In the genomic region with DNA sequence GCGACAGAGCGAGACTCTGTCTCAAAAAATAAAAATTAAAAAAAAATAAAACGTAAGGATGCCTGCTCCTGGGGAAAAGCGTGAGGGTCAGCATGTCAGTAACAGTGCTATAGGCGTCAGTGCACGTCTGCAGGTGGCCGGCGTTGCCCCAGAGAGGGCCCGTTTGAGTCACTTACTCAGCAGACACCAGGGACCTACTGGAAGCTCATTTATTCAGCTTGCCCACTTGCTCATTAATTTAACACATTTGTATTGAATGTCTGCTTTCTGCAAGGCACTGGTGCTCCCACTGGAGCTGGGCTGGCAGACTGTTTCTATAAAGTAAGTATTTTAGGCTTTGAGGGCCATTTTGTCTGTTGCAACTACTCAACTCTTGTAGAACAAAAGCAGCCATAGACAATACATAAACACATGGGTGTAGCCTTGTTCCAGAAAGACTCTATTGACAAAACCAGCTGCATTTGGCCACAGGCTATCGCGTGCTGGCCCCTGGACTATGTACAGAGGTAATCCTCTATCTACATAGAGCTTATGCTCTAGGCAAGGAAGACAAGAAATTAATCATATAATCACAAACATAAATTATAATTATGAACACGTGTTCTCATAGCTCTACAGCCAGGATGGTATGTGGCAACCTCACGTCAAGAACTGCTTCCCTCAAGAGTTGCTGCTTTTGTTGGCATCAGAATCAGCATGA, we compare ENCODE assay signal across 16 cellular contexts.
DNase-seq lines count a peak whose midpoint lies in the region; ATAC-seq and TF ChIP-seq lines count a peak whose summit lies in the region.
"Had no signal": no experiment of that assay in that cellular context is flagged by ENCODE, and none has a peak within 500 bp of the region (broad histone marks: within the 10 kb centered on the region; RNA-seq: fewer than 3 reads in every experiment).

No MANE protein-coding gene starts in this region.

- no peak overlapping the region for H3K27ac Mint-ChIP-seq in osteocyte (ENCODE audit: unreplicated experiment)
- H3K27ac Mint-ChIP-seq: CD4-positive, alpha-beta memory T cell had no signal

- TF ChIP-seq CTCF in epithelial cell of esophagus (IDR thresholded peaks at IDR 0.05; ENCODE audit: insufficient read depth, low read depth, low read length, missing control alignments) (no peak), osteocyte (IDR thresholded peaks at IDR 0.05) (no peak)

- H3K36me3 ChIP-seq in HAP-1 (replicated peaks): no peaks in the 10 kb centered on the region

- H3K4me3 Mint-ChIP-seq in osteocyte (ENCODE audit: unreplicated experiment): no peak overlapping the region
- H3K4me3 Mint-ChIP-seq: CD4-positive, alpha-beta memory T cell had no signal

- in situ Hi-C loops in HAP-1 (cut with MboI; ENCODE audit: low sequenced_read_pairs): no loop called here

- H3K9me3 Mint-ChIP-seq in osteocyte (ENCODE audit: unreplicated experiment): no peaks in the 10 kb centered on the region
- H3K9me3 Mint-ChIP-seq: CD4-positive, alpha-beta memory T cell had no signal

- H3K4me3 ChIP-seq in HAP-1 (no peak overlapping the region), epithelial cell of esophagus (ENCODE audit: low read length) (no peak overlapping the region)
- H3K4me3 ChIP-seq: A549, GM23248 had no signal

- H3K27me3 Mint-ChIP-seq in osteocyte (ENCODE audit: unreplicated experiment): peaks cover 6% of the 10 kb centered on the region

- ATAC-seq in GM18909 (IDR thresholded peaks at IDR 0.05; ENCODE audit: poor library complexity, unreplicated experiment): no peak
- ATAC-seq: A549 had no signal

- H3K9me3 ChIP-seq in HAP-1: no peaks in the 10 kb centered on the region
- H3K9me3 ChIP-seq: A549, BE2C had no signal

- peaks cover 3% of the 10 kb centered on the region; the same call in 1 of the 2 replicates for H3K4me1 ChIP-seq in HAP-1
- H3K4me1 ChIP-seq: A549 had no signal

- no peaks in the 10 kb centered on the region for H3K36me3 Mint-ChIP-seq in osteocyte (ENCODE audit: unreplicated experiment)
- H3K36me3 Mint-ChIP-seq: CD4-positive, alpha-beta memory T cell had no signal

- DNase-seq in HAP-1 (ENCODE audit: low spot score in 2 of 2) (peak; percentile 36 to 39), NCI-H1048 (lab: John Stamatoyannopoulos, UW) (peak; percentile 26), epithelial cell of esophagus (ENCODE audit: low read depth) (peak; percentile 8), osteocyte (ENCODE audit: extremely low spot score, unreplicated experiment) (peak; percentile 64), DMS79 treated with DMSO at 0.1 percent for 48 hours (lab: John Stamatoyannopoulos, UW) (no peak)
- DNase-seq in activated CD4-positive, alpha-beta T cell treated with anti-CD3 and anti-CD28 coated beads for 4 hours: no peak
- DNase-seq: BE2C; CD4-positive, alpha-beta memory T cell; DMS153; DND-41; GF-D8; GM23248; H7; IMR-90 had no signal

- peaks cover 3% of the 10 kb centered on the region for H3K27me3 ChIP-seq in HAP-1 (ENCODE audit: low read depth)
- H3K27me3 ChIP-seq: BE2C had no signal

- peaks cover 11% of the 10 kb centered on the region for H3K4me1 Mint-ChIP-seq in osteocyte (ENCODE audit: unreplicated experiment)

Comparison
In these comparisons a context has a peak if more than half of its experiments do, and no peak if none do; other contexts are left out.
1. DNase-seq: peak in HAP-1 (2 of 2), NCI-H1048 (single experiment), epithelial cell of esophagus (single experiment) and osteocyte (single experiment); none in DMS79 treated with DMSO at 0.1 percent for 48 hours (single experiment) and activated CD4-positive, alpha-beta T cell treated with anti-CD3 and anti-CD28 coated beads for 4 hours (0 of 2).